Comparison of ENCODE assay signal across 8 cellular contexts in the genomic region with DNA sequence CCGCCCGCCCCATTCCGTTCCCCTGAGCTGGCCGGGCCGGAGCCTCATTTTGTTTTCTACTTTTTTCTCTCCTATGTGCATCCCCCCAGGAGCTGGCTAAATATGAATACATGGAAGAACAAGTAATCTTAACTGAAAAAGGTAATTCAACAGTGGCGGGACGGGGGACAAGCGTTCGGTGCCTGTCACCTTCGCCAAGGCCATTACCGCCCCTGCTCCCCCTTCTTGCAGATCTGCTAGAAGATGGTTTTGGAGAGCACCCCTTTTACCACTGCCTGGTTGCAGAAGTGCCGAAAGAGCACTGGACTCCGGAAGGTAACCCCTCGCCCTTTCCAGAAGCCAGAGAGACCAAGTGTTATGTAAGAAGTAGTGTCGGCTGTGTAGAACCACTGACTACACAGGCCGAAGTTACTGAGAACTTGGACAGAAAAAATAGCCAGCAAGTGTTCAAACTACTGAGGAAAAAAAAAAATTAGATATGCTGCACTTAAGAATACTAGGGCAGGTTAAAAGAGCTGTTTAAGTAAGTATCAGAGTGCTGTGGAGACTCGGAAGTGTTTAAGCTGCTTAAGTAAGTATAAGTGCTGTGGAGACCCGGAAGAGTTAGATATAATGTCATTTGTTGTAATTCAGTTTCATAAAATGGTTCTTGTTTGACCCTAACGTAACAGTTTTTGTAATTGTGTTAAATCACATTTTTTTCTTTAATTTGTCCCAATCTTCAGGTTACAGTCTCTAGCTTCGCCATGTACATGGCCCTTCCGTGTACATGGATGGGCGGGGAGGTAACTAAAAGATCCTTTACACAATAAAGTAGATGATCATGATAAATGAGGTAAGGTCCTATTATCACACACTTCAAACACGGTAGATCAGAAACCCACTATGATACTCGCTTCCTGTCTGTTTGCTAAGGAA. TPM values are rescaled to one million over a fixed set of nuclear protein-coding genes. Genes with fewer than 3 reads are reported as not detected.
DNase-seq lines count a peak whose midpoint lies in the region; ATAC-seq and TF ChIP-seq lines count a peak whose summit lies in the region.

No MANE protein-coding gene starts in this region.

- ATAC-seq in HG03159 (IDR thresholded peaks at IDR 0.05; ENCODE audit: unreplicated experiment): no peak

- H3K36me3 Mint-ChIP-seq in activated naive CD4-positive, alpha-beta T cell treated with anti-CD3 and anti-CD28 coated beads, Interleukin-2, amount 10 ng/mL, durations not matched to agents 7 days and 5 days: peaks cover 27% of the 10 kb centered on the region
- peaks cover 30% of the 10 kb centered on the region for H3K36me3 Mint-ChIP-seq in activated naive CD8-positive, alpha-beta T cell treated with anti-CD3 and anti-CD28 coated beads for 36 hours

- H3K4me3 Mint-ChIP-seq in activated naive CD4-positive, alpha-beta T cell treated with anti-CD3 and anti-CD28 coated beads, Interleukin-2, amount 10 ng/mL, durations not matched to agents 7 days and 5 days: peak overlapping the region; percentile 94
- H3K4me3 Mint-ChIP-seq in activated naive CD8-positive, alpha-beta T cell treated with anti-CD3 and anti-CD28 coated beads for 36 hours: peak overlapping the region; percentile 95

- WGBS in spleen, 5 donors: 11 to 50% (median 16%) methylated on average over 19 to 24 of the region's 24 CpGs

- peak; percentile 27 for DNase-seq in activated naive CD4-positive, alpha-beta T cell treated with anti-CD3 and anti-CD28 coated beads, Interleukin-2, amount 10 ng/mL, durations not matched to agents 7 days and 5 days
- DNase-seq in activated naive CD4-positive, alpha-beta T cell treated with Interleukin-2 at 50 U/mL for 16 hours: no peak
- no peak for DNase-seq in activated naive CD8-positive, alpha-beta T cell treated with anti-CD3 and anti-CD28 coated beads for 36 hours
- DNase-seq in spleen: no peak
- DNase-seq in NCI-H1092 treated with DMSO at 0.1 percent for 48 hours (lab: John Stamatoyannopoulos, UW): no peak
- DNase-seq in NCI-H128 (lab: John Stamatoyannopoulos, UW; ENCODE audit: unreplicated experiment): no peak

- H3K9me3 ChIP-seq in iPS-15b (ENCODE audit: control insufficient read depth, insufficient read depth, low read length) (no peaks in the 10 kb centered on the region), spleen (peaks cover 0 to 5% (median 0%) of the 10 kb centered on the region in 8 donors)

- H3K4me1 ChIP-seq in iPS-15b (ENCODE audit: control insufficient read depth, insufficient read depth, low read length): no peaks in the 10 kb centered on the region
- H3K4me1 ChIP-seq in spleen: peaks cover 8 to 36% (median 20%) of the 10 kb centered on the region in 6 donors

- CTCF ChIA-PET in activated naive CD4-positive, alpha-beta T cell treated with anti-CD3 and anti-CD28 coated beads, Interleukin-2, amount 10 ng/mL, durations not matched to agents 7 days and 5 days (lab: Charles Lee): interaction anchor here (0.6 to 3.7 kb wide), 7 partner anchors 11 to 271 kb away, joined by 3 to 38 read pairs (median 6); a partner anchor contains a TSS

- no peaks in the 10 kb centered on the region for H3K27me3 Mint-ChIP-seq in activated naive CD4-positive, alpha-beta T cell treated with anti-CD3 and anti-CD28 coated beads, Interleukin-2, amount 10 ng/mL, durations not matched to agents 7 days and 5 days
- no peaks in the 10 kb centered on the region for H3K27me3 Mint-ChIP-seq in activated naive CD8-positive, alpha-beta T cell treated with anti-CD3 and anti-CD28 coated beads for 36 hours

- peaks cover 39% of the 10 kb centered on the region for H3K4me1 Mint-ChIP-seq in activated naive CD4-positive, alpha-beta T cell treated with anti-CD3 and anti-CD28 coated beads, Interleukin-2, amount 10 ng/mL, durations not matched to agents 7 days and 5 days
- peaks cover 26% of the 10 kb centered on the region for H3K4me1 Mint-ChIP-seq in activated naive CD8-positive, alpha-beta T cell treated with anti-CD3 and anti-CD28 coated beads for 36 hours

- H3K27ac Mint-ChIP-seq in activated naive CD4-positive, alpha-beta T cell treated with anti-CD3 and anti-CD28 coated beads, Interleukin-2, amount 10 ng/mL, durations not matched to agents 7 days and 5 days: peak overlapping the region; percentile 97
- peak overlapping the region; percentile 94 for H3K27ac Mint-ChIP-seq in activated naive CD8-positive, alpha-beta T cell treated with anti-CD3 and anti-CD28 coated beads for 36 hours

- peak overlapping the region; percentile 86 to 98 (median 96) for H3K27ac ChIP-seq in spleen

- H3K4me3 ChIP-seq in iPS-15b (ENCODE audit: low read depth, low read length): peak overlapping the region; percentile 99
- H3K4me3 ChIP-seq in spleen: peak overlapping the region; percentile 40 to 77 (median 52)

- no peaks in the 10 kb centered on the region for H3K36me3 ChIP-seq in iPS-15b (ENCODE audit: control insufficient read depth, insufficient read depth, low read length)
- H3K36me3 ChIP-seq in spleen: peaks cover 0 to 19% (median 7%) of the 10 kb centered on the region in 6 donors

- intact Hi-C loops in spleen (cut with DNase I; ENCODE audit: low total_unique reads): no loop called here

- TF ChIP-seq POLR2A in spleen (IDR thresholded peaks at IDR 0.05): peak in 1 of 3 donors; percentile 5

- no peak overlapping the region for H3K9ac ChIP-seq in iPS-15b (ENCODE audit: low read depth, low read length)

- TF ChIP-seq CTCF in spleen (IDR thresholded peaks at IDR 0.05 in 8 of 11, conservative IDR thresholded peaks at IDR 0.05 in 3 of 11): no peak

- H3K27me3 ChIP-seq in iPS-15b (ENCODE audit: control insufficient read depth, insufficient read depth, low read length) (no peaks in the 10 kb centered on the region), spleen (replicated peaks in 1 of 7) (no peaks in the 10 kb centered on the region)

- no peaks in the 10 kb centered on the region for H3K9me3 Mint-ChIP-seq in activated naive CD4-positive, alpha-beta T cell treated with anti-CD3 and anti-CD28 coated beads, Interleukin-2, amount 10 ng/mL, durations not matched to agents 7 days and 5 days
- no peaks in the 10 kb centered on the region for H3K9me3 Mint-ChIP-seq in activated naive CD8-positive, alpha-beta T cell treated with anti-CD3 and anti-CD28 coated beads for 36 hours

RNA-seq across cellular contexts. Expression of a gene that starts 0.9 kb away (rescaled TPM):
- 10 to 100 TPM; 70.5 to 71.8 TPM for total RNA-seq in activated naive CD8-positive, alpha-beta T cell treated with anti-CD3 and anti-CD28 coated beads for 36 hours
- total RNA-seq in spleen: 1,000 to 10,000 TPM in 3 of 7 donors, 100 to 1,000 TPM in 4; 714 to 2,832 (median 962) TPM
- 1,000 to 10,000 TPM in 2 of 3 donors, 100 to 1,000 TPM in 1; 809 to 1,355 (median 1,000) TPM for polyA plus RNA-seq in spleen

RNA-seq across cellular contexts. Expression of a gene that starts 40.8 kb away (rescaled TPM):
- total RNA-seq in activated naive CD8-positive, alpha-beta T cell treated with anti-CD3 and anti-CD28 coated beads for 36 hours: 10 to 100 TPM; 22.1 to 23.1 TPM
- 10 to 100 TPM; 29.4 to 43.1 (median 37.9) TPM for total RNA-seq in spleen
- 10 to 100 TPM; 25.7 to 46.9 (median 39.2) TPM for polyA plus RNA-seq in spleen

Comparison
In these comparisons a context has a peak if more than half of its experiments do, and no peak if none do; other contexts are left out.
1. RNA of a gene that starts 0.9 kb away (total RNA-seq): 714 to 2,832 TPM in spleen; 70.5 to 71.8 TPM in activated naive CD8-positive, alpha-beta T cell treated with anti-CD3 and anti-CD28 coated beads for 36 hours; every median in the first group is over 4 times any median in the second.